In the genomic region with DNA sequence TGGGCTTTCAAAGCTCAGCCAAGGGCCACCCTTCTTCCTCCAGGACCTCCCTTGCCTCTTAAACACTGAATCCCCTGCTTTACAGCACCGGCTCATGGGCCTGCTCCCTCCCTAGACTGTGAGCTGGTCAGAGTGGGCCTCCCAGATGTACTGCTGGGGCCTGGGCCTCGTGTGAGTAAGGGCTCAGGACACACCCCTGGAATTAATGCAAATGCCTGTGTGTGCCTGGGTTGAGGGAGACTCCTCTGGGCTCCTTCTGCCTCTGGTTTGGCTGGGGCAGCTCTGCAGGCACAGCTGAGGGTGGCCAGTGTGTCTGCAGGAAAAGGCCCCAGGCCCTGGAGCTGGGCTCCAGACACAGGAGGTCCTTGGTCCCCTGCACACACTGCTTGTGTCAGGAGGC, we compare ENCODE assay signal across 17 cellular contexts. TPM values are rescaled to one million over a fixed set of nuclear protein-coding genes. Genes with fewer than 3 reads are reported as not detected.
DNase-seq lines count a peak whose midpoint lies in the region; ATAC-seq and TF ChIP-seq lines count a peak whose summit lies in the region.
"Had no signal": no experiment of that assay in that cellular context is flagged by ENCODE, and none has a peak within 500 bp of the region (broad histone marks: within the 10 kb centered on the region; RNA-seq: fewer than 3 reads in every experiment).

No MANE protein-coding gene starts in this region.

- H2AFZ ChIP-seq in ACC112 (ENCODE audit: low read length, unreplicated experiment) (peak overlapping the region; percentile 72), KMS-11 (ENCODE audit: low read depth) (peak overlapping the region; percentile 55)

- WGBS in mesendoderm (ENCODE audit: extremely low coverage, insufficient coverage, low lambda C conversion rate), result no CpG with 5 or more reads among the region's 2 CpGs

- no peak overlapping the region for H3K9ac ChIP-seq in KMS-11
- H3K9ac ChIP-seq in mesendoderm (ENCODE audit: low read length), result no peak overlapping the region

- H3K56ac ChIP-seq in mesendoderm (ENCODE audit: low read length), result peak overlapping the region; percentile 62

- H3K27ac ChIP-seq in ACC112 (ENCODE audit: low read depth, low read length), result no peak overlapping the region
- no peak overlapping the region for H3K27ac ChIP-seq in KMS-11
- H3K27ac ChIP-seq in mesendoderm (ENCODE audit: low read depth, low read length), result no peak overlapping the region

- no peak overlapping the region for H2BK120ac ChIP-seq in mesendoderm (ENCODE audit: low read depth, low read length)

- peak overlapping the region; percentile 8 for H4K5ac ChIP-seq in mesendoderm (ENCODE audit: low read length)

- DNase-seq in WTC11 (ENCODE audit: low spot score) (no peak), mesendoderm (peak; percentile 49), NCI-H2081 (lab: John Stamatoyannopoulos, UW) (no peak)
- DNase-seq in activated CD4-positive, alpha-beta T cell treated with anti-CD3 and anti-CD28 coated beads, Interleukin-2, amount 10 ng/mL, durations not matched to agents 24 days and 14 days, result no peak
- no peak for DNase-seq in stimulated activated naive CD4-positive, alpha-beta T cell treated with Interleukin-2 at 50 U/mL for 16 hours (lab: John Stamatoyannopoulos, UW)
- DNase-seq: NCI-H2171 had no signal

- H4K8ac ChIP-seq in mesendoderm (ENCODE audit: low read depth, low read length), result no peak overlapping the region

- H2BK15ac ChIP-seq in mesendoderm (replicated peaks; ENCODE audit: low read depth), result no peak overlapping the region

- H3K36me3 ChIP-seq in ACC112 (ENCODE audit: insufficient read depth, low read length) (no peaks in the 10 kb centered on the region), KMS-11 (ENCODE audit: insufficient read depth) (no peaks in the 10 kb centered on the region), mesendoderm (ENCODE audit: control insufficient read depth, insufficient read depth, low read length) (no peaks in the 10 kb centered on the region)

- no peaks in the 10 kb centered on the region for H3K9me3 Mint-ChIP-seq in WTC11
- no peaks in the 10 kb centered on the region for H3K9me3 Mint-ChIP-seq in activated CD4-positive, alpha-beta T cell treated with anti-CD3 and anti-CD28 coated beads, Interleukin-2, amount 10 ng/mL, durations not matched to agents 24 days and 14 days
- H3K9me3 Mint-ChIP-seq: activated CD4-positive, alpha-beta memory T cell treated with anti-CD3 and anti-CD28 coated beads, Interleukin-2, amount 10 ng/mL, durations not matched to agents 7 days and 5 days; activated T-helper 17 cell treated with anti-CD3 and anti-CD28 coated beads, Interleukin-2, amount 50 U/mL, for 72 hours; CD4-positive, alpha-beta memory T cell had no signal

- POLR2A ChIA-PET in WTC11 (lab: Charles Lee), result no interaction called here

- CTCF ChIA-PET in WTC11 (lab: Charles Lee), result interaction anchor here (0.7 to 2.1 kb wide), 22 partner anchors 9 to 332 kb away, joined by 3 to 28 read pairs (median 4); a partner anchor contains a TSS

- no peaks in the 10 kb centered on the region for H3K36me3 Mint-ChIP-seq in WTC11
- no peaks in the 10 kb centered on the region for H3K36me3 Mint-ChIP-seq in activated CD4-positive, alpha-beta T cell treated with anti-CD3 and anti-CD28 coated beads, Interleukin-2, amount 10 ng/mL, durations not matched to agents 24 days and 14 days (ENCODE audit: low read depth)
- H3K36me3 Mint-ChIP-seq: CD4-positive, alpha-beta memory T cell had no signal

- H3K4me3 ChIP-seq in ACC112 (ENCODE audit: low read depth, low read length), result no peak overlapping the region
- no peak overlapping the region for H3K4me3 ChIP-seq in KMS-11 (IDR thresholded peaks at IDR 0.05; ENCODE audit: insufficient read depth, low read depth, low read length)
- no peak overlapping the region for H3K4me3 ChIP-seq in mesendoderm (ENCODE audit: low read length)

- H3K23ac ChIP-seq in mesendoderm (ENCODE audit: low read length), result no peak overlapping the region

- no peak overlapping the region for H3K4ac ChIP-seq in mesendoderm (ENCODE audit: low read depth, low read length)

- H4K20me1 ChIP-seq in KMS-11 (ENCODE audit: insufficient read depth), result no peaks in the 10 kb centered on the region

- H3K4me2 ChIP-seq in KMS-11, result no peak overlapping the region
- no peak overlapping the region for H3K4me2 ChIP-seq in mesendoderm (ENCODE audit: low read length)

- no peak overlapping the region for H3K18ac ChIP-seq in mesendoderm (ENCODE audit: low read length)

- H3K27me3 ChIP-seq in ACC112 (ENCODE audit: insufficient read depth, low read length), result no peaks in the 10 kb centered on the region
- H3K27me3 ChIP-seq in KMS-11 (ENCODE audit: insufficient read depth, low read depth), result no peaks in the 10 kb centered on the region
- H3K27me3 ChIP-seq in mesendoderm (ENCODE audit: insufficient read depth, low read length, poor library complexity), result no peaks in the 10 kb centered on the region

- no peak overlapping the region for H2BK5ac ChIP-seq in mesendoderm (ENCODE audit: low read length)

- H3K4me3 Mint-ChIP-seq in WTC11, result no peak overlapping the region
- no peak overlapping the region for H3K4me3 Mint-ChIP-seq in activated CD4-positive, alpha-beta T cell treated with anti-CD3 and anti-CD28 coated beads, Interleukin-2, amount 10 ng/mL, durations not matched to agents 24 days and 14 days
- H3K4me3 Mint-ChIP-seq: activated CD4-positive, alpha-beta memory T cell treated with anti-CD3 and anti-CD28 coated beads, Interleukin-2, amount 10 ng/mL, durations not matched to agents 7 days and 5 days; activated T-helper 17 cell treated with anti-CD3 and anti-CD28 coated beads, Interleukin-2, amount 50 U/mL, for 72 hours; CD4-positive, alpha-beta memory T cell; T-helper 17 cell had no signal

- intact Hi-C loops in activated CD4-positive, alpha-beta T cell treated with anti-CD3 and anti-CD28 coated beads, Interleukin-2, amount 10 ng/mL, durations not matched to agents 24 days and 14 days (cut with micrococcal nuclease), result loop anchor here (1.0 to 5.0 kb wide), 3 partner anchors 175 to 253 kb away; no protein-coding TSS in a partner anchor

- peak; percentile 47 for ATAC-seq in WTC11
- ATAC-seq in HG03175 (IDR thresholded peaks at IDR 0.05; ENCODE audit: unreplicated experiment), result no peak

- H3K4me1 Mint-ChIP-seq in WTC11, result peaks cover 5% of the 10 kb centered on the region; the same call in 1 of the 2 replicates
- H3K4me1 Mint-ChIP-seq in activated CD4-positive, alpha-beta T cell treated with anti-CD3 and anti-CD28 coated beads, Interleukin-2, amount 10 ng/mL, durations not matched to agents 24 days and 14 days, result no peaks in the 10 kb centered on the region
- H3K4me1 Mint-ChIP-seq: activated CD4-positive, alpha-beta memory T cell treated with anti-CD3 and anti-CD28 coated beads, Interleukin-2, amount 10 ng/mL, durations not matched to agents 7 days and 5 days; activated T-helper 17 cell treated with anti-CD3 and anti-CD28 coated beads, Interleukin-2, amount 50 U/mL, for 72 hours had no signal

- no peaks in the 10 kb centered on the region for H3K27me3 Mint-ChIP-seq in WTC11 (ENCODE audit: low read depth)
- H3K27me3 Mint-ChIP-seq in activated CD4-positive, alpha-beta T cell treated with anti-CD3 and anti-CD28 coated beads, Interleukin-2, amount 10 ng/mL, durations not matched to agents 24 days and 14 days, result peaks cover 4% of the 10 kb centered on the region

- no peaks in the 10 kb centered on the region for H3K79me2 ChIP-seq in ACC112 (ENCODE audit: control insufficient read depth, insufficient read depth, low read length, unreplicated experiment)
- H3K79me2 ChIP-seq in KMS-11 (ENCODE audit: insufficient read depth, low read depth), result no peaks in the 10 kb centered on the region
- H3K79me2 ChIP-seq in mesendoderm (ENCODE audit: control insufficient read depth, insufficient read depth, low read length), result no peaks in the 10 kb centered on the region

- no peak overlapping the region for H2AK5ac ChIP-seq in mesendoderm (ENCODE audit: low read length)

- H3K4me1 ChIP-seq in ACC112 (ENCODE audit: control insufficient read depth, insufficient read depth, low read length, unreplicated experiment) (peaks cover 11% of the 10 kb centered on the region), KMS-11 (ENCODE audit: low read depth, poor library complexity, severe bottlenecking) (peaks cover 8% of the 10 kb centered on the region), mesendoderm (ENCODE audit: control insufficient read depth, low read depth, low read length) (no peaks in the 10 kb centered on the region)

- H3K27ac Mint-ChIP-seq in WTC11, result no peak overlapping the region
- H3K27ac Mint-ChIP-seq in activated CD4-positive, alpha-beta T cell treated with anti-CD3 and anti-CD28 coated beads, Interleukin-2, amount 10 ng/mL, durations not matched to agents 24 days and 14 days, result no peak overlapping the region
- H3K27ac Mint-ChIP-seq: activated CD4-positive, alpha-beta memory T cell treated with anti-CD3 and anti-CD28 coated beads, Interleukin-2, amount 10 ng/mL, durations not matched to agents 7 days and 5 days; activated T-helper 17 cell treated with anti-CD3 and anti-CD28 coated beads, Interleukin-2, amount 50 U/mL, for 72 hours; T-helper 17 cell had no signal

- TF ChIP-seq CTCF in KMS-11 (conservative IDR thresholded peaks at IDR 0.05; ENCODE audit: low read depth, low read length) (no peak), WTC11 (IDR thresholded peaks at IDR 0.05) (no peak)

- H3K79me1 ChIP-seq in mesendoderm (ENCODE audit: low read length), result no peaks in the 10 kb centered on the region

TF ChIP-seq in WTC11, 78 proteins besides CTCF, POLR2A, EP300 and RAD21 (continues in another document):
- TF ChIP-seq, protein P1, sequence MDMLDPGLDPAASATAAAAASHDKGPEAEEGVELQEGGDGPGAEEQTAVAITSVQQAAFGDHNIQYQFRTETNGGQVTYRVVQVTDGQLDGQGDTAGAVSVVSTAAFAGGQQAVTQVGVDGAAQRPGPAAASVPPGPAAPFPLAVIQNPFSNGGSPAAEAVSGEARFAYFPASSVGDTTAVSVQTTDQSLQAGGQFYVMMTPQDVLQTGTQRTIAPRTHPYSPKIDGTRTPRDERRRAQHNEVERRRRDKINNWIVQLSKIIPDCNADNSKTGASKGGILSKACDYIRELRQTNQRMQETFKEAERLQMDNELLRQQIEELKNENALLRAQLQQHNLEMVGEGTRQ (CRISPR knock-in tag; IDR thresholded peaks at IDR 0.05), result no peak

RNA-seq across cellular contexts. Expression of a gene that starts 24.2 kb away (rescaled TPM):
- total RNA-seq in WTC11 (2021), result not detected in 3 replicates
- not detected for polyA plus RNA-seq in mesendoderm (2013, experiment 1 of 2)
- 0.01 TPM for polyA plus RNA-seq in mesendoderm (2013, experiment 2 of 2)
- total RNA-seq in activated CD4-positive, alpha-beta T cell treated with anti-CD3 and anti-CD28 coated beads, Interleukin-2, amount 10 ng/mL, durations not matched to agents 24 days and 14 days, result not detected in 2 replicates
- total RNA-seq: activated CD4-positive, alpha-beta memory T cell treated with anti-CD3 and anti-CD28 coated beads, Interleukin-2, amount 10 ng/mL, durations not matched to agents 7 days and 5 days; activated T-helper 17 cell treated with anti-CD3 and anti-CD28 coated beads, Interleukin-2, amount 50 U/mL, for 72 hours; CD4-positive, alpha-beta memory T cell; fibroblast of villous mesenchyme; renal cortical epithelial cell; RPMI7951; T-helper 17 cell had no signal
- polyA plus RNA-seq: CD4-positive, alpha-beta memory T cell; mammary epithelial cell had no signal
